In genomic region chr6:137522399-137522798, GRCh38 we compare ENCODE assay signal across 2 cellular contexts.
A peak's percentile ranks its signal among the peaks of the same experiment; 100 is the strongest.
TF ChIP-seq lines count a peak whose summit lies in the region.

No MANE protein-coding gene starts in this region.

TF ChIP-seq in GM23338, 12 proteins besides CTCF, POLR2A, EP300 and RAD21:
- TF ChIP-seq ZNF331 (CRISPR knock-in tag; IDR thresholded peaks at IDR 0.05; ENCODE audit: low read depth) (no peak), CREB1 (CRISPR knock-in tag; IDR thresholded peaks at IDR 0.05; ENCODE audit: low read depth) (no peak), EZH2 (IDR thresholded peaks at IDR 0.05; ENCODE audit: low read depth, unreplicated experiment) (no peak), ZNF462 (CRISPR knock-in tag; IDR thresholded peaks at IDR 0.05) (no peak), REST (IDR thresholded peaks at IDR 0.05; ENCODE audit: unreplicated experiment) (no peak), ETS1 (IDR thresholded peaks at IDR 0.05) (no peak), ZNF114 (CRISPR knock-in tag; IDR thresholded peaks at IDR 0.05) (no peak), NANOG (IDR thresholded peaks at IDR 0.05; ENCODE audit: borderline replicate concordance) (no peak), POLR2AphosphoS5 (IDR thresholded peaks at IDR 0.05; ENCODE audit: low read depth) (no peak), STAT1 (IDR thresholded peaks at IDR 0.05; ENCODE audit: unreplicated experiment) (no peak), JUNB (IDR thresholded peaks at IDR 0.05; ENCODE audit: unreplicated experiment) (no peak), EZH2phosphoT487 (IDR thresholded peaks at IDR 0.05; ENCODE audit: unreplicated experiment) (no peak)
TF ChIP-seq in GM23338: peak in this region for 0.

TF ChIP-seq in H1, 55 proteins besides CTCF, POLR2A, EP300 and RAD21:
- TF ChIP-seq JUN (IDR thresholded peaks at IDR 0.05; ENCODE audit: low read depth, low read length), result no peak
- TF ChIP-seq CEBPB (IDR thresholded peaks at IDR 0.05; ENCODE audit: low read depth, low read length), result 0 out of 2 replicates have a peak, but pooled peaks have one; percentile 5
- no peak for TF ChIP-seq E2F6 (IDR thresholded peaks at IDR 0.05)
